In the genomic region with DNA sequence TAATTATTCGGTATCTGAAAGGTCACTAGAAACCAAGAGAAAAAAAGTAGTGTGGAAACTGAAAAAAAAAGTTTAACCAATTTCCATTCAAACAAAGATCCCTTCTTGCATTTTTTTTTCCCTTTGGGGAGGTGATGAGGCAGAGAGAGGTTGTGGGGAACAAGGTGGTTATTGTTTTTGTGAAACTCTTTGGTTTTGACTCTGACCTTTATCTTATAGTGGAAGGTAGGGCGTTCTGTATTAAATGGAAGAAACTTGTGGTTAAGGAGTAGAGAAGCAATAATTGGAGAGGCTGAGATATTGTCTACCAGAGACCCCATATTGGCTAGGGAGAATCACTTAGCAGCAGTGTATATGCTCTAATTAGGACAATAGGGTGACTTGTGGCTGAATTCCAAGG, we compare ENCODE assay signal across 21 cellular contexts.
A peak's percentile ranks its signal among the peaks of the same experiment; 100 is the strongest.
DNase-seq lines count a peak whose midpoint lies in the region; ATAC-seq and TF ChIP-seq lines count a peak whose summit lies in the region.
"Had no signal": no experiment of that assay in that cellular context is flagged by ENCODE, and none has a peak within 500 bp of the region (broad histone marks: within the 10 kb centered on the region; RNA-seq: fewer than 3 reads in every experiment).

No MANE protein-coding gene starts in this region.

- no peak overlapping the region for H3K27ac Mint-ChIP-seq in activated CD4-positive, alpha-beta T cell treated with anti-CD3 and anti-CD28 coated beads for 36 hours
- no peak overlapping the region for H3K27ac Mint-ChIP-seq in activated CD4-positive, alpha-beta T cell treated with anti-CD3 and anti-CD28 coated beads, Interleukin-2, amount 10 ng/mL, durations not matched to agents 7 days and 5 days
- H3K27ac Mint-ChIP-seq in MCF 10A (ENCODE audit: low read depth, unreplicated experiment) = peak overlapping the region; percentile 63
- H3K27ac Mint-ChIP-seq in stimulated activated naive CD8-positive, alpha-beta T cell treated with anti-CD3 and anti-CD28 coated beads, Interleukin-15, amount 100 ng/mL, for 72 hours = peak overlapping the region in 1 of 2 donors; percentile 14
- H3K27ac Mint-ChIP-seq: CD4-positive, alpha-beta memory T cell had no signal

- H3K27me3 ChIP-seq in breast epithelium (no peaks in the 10 kb centered on the region), mammary epithelial cell (ENCODE audit: insufficient read depth, low read length) (no peaks in the 10 kb centered on the region)
- H3K27me3 ChIP-seq: BLaER1 treated with 17β-estradiol and CSF1 and Interleukin-3, amounts not matched to agents 10 nM and 100 nM; Peyer's patch had no signal

- no peaks in the 10 kb centered on the region for H3K4me1 ChIP-seq in breast epithelium
- H3K4me1 ChIP-seq in mammary epithelial cell (ENCODE audit: insufficient read depth, low read length) = peaks cover 17% of the 10 kb centered on the region
- H3K4me1 ChIP-seq: HAP-1, Peyer's patch had no signal

- peak; percentile 58 for ATAC-seq in activated CD4-positive, alpha-beta T cell treated with anti-CD3 and anti-CD28 coated beads for 36 hours
- peak; percentile 64 for ATAC-seq in stimulated activated naive CD8-positive, alpha-beta T cell treated with anti-CD3 and anti-CD28 coated beads, Interleukin-15, amount 100 ng/mL, for 72 hours
- ATAC-seq in Right ventricle myocardium inferior = no peak

- H3K36me3 ChIP-seq in breast epithelium (no peaks in the 10 kb centered on the region), mammary epithelial cell (ENCODE audit: insufficient read depth, low read length) (no peaks in the 10 kb centered on the region)
- H3K36me3 ChIP-seq: BLaER1 treated with 17β-estradiol and CSF1 and Interleukin-3, amounts not matched to agents 10 nM and 100 nM; HAP-1; Peyer's patch had no signal

- no peaks in the 10 kb centered on the region for H4K20me1 ChIP-seq in mammary epithelial cell (ENCODE audit: insufficient read depth, low read length)
- H4K20me1 ChIP-seq: BLaER1 treated with 17β-estradiol and CSF1 and Interleukin-3, amounts not matched to agents 10 nM and 100 nM had no signal

- H3K9me3 ChIP-seq in breast epithelium = no peaks in the 10 kb centered on the region
- no peaks in the 10 kb centered on the region for H3K9me3 ChIP-seq in mammary epithelial cell (replicated peaks; ENCODE audit: insufficient read depth, low read length)
- H3K9me3 ChIP-seq: BLaER1 treated with 17β-estradiol and CSF1 and Interleukin-3, amounts not matched to agents 10 nM and 100 nM; HAP-1; Peyer's patch had no signal

- intact Hi-C loops in activated CD4-positive, alpha-beta T cell treated with anti-CD3 and anti-CD28 coated beads for 36 hours (cut with DNase I, micrococcal nuclease) = no loop called here
- intact Hi-C loops in MCF 10A (cut with micrococcal nuclease) (no loop called here), breast epithelium (cut with DNase I; ENCODE audit: low total_unique reads) (no loop called here), mammary epithelial cell (cut with micrococcal nuclease) (loop anchor here (5.0 kb wide), 1 partner anchor 645 kb away; no protein-coding TSS in a partner anchor), Right ventricle myocardium inferior (cut with DNase I) (no loop called here)

- in situ Hi-C loops in mammary epithelial cell (cut with MboI; ENCODE audit: low sequenced_read_pairs in 2 of 2) (no loop called here), GM13976 (cut with MboI; ENCODE audit: low sequenced_read_pairs, unreplicated experiment) (no loop called here)

- H3K4me3 Mint-ChIP-seq in activated CD4-positive, alpha-beta T cell treated with anti-CD3 and anti-CD28 coated beads for 36 hours = no peak overlapping the region
- no peak overlapping the region for H3K4me3 Mint-ChIP-seq in activated CD4-positive, alpha-beta T cell treated with anti-CD3 and anti-CD28 coated beads, Interleukin-2, amount 10 ng/mL, durations not matched to agents 7 days and 5 days
- no peak overlapping the region for H3K4me3 Mint-ChIP-seq in MCF 10A (ENCODE audit: unreplicated experiment)
- H3K4me3 Mint-ChIP-seq in stimulated activated naive CD8-positive, alpha-beta T cell treated with anti-CD3 and anti-CD28 coated beads, Interleukin-15, amount 100 ng/mL, for 72 hours = peak overlapping the region; percentile 13 to 51
- H3K4me3 Mint-ChIP-seq: CD4-positive, alpha-beta memory T cell had no signal

- peaks cover 43% of the 10 kb centered on the region for H3K4me1 Mint-ChIP-seq in activated CD4-positive, alpha-beta T cell treated with anti-CD3 and anti-CD28 coated beads for 36 hours
- peaks cover 5% of the 10 kb centered on the region for H3K4me1 Mint-ChIP-seq in activated CD4-positive, alpha-beta T cell treated with anti-CD3 and anti-CD28 coated beads, Interleukin-2, amount 10 ng/mL, durations not matched to agents 7 days and 5 days
- peaks cover 26% of the 10 kb centered on the region for H3K4me1 Mint-ChIP-seq in MCF 10A (ENCODE audit: insufficient read depth, unreplicated experiment)
- H3K4me1 Mint-ChIP-seq in stimulated activated naive CD8-positive, alpha-beta T cell treated with anti-CD3 and anti-CD28 coated beads, Interleukin-15, amount 100 ng/mL, for 72 hours = peaks cover 88% of the 10 kb centered on the region

- H3K4me2 ChIP-seq in mammary epithelial cell (ENCODE audit: insufficient read depth, low read depth, low read length) = peak overlapping the region; percentile 28
- H3K4me2 ChIP-seq: BLaER1 treated with 17β-estradiol and CSF1 and Interleukin-3, amounts not matched to agents 10 nM and 100 nM had no signal

- peaks cover 21% of the 10 kb centered on the region for H3K27me3 Mint-ChIP-seq in activated CD4-positive, alpha-beta T cell treated with anti-CD3 and anti-CD28 coated beads for 36 hours
- peaks cover 14% of the 10 kb centered on the region for H3K27me3 Mint-ChIP-seq in activated CD4-positive, alpha-beta T cell treated with anti-CD3 and anti-CD28 coated beads, Interleukin-2, amount 10 ng/mL, durations not matched to agents 7 days and 5 days
- H3K27me3 Mint-ChIP-seq in MCF 10A (ENCODE audit: insufficient read depth, unreplicated experiment) = no peaks in the 10 kb centered on the region
- H3K27me3 Mint-ChIP-seq in stimulated activated naive CD8-positive, alpha-beta T cell treated with anti-CD3 and anti-CD28 coated beads, Interleukin-15, amount 100 ng/mL, for 72 hours = peaks cover 9% of the 10 kb centered on the region

- H3K4me3 ChIP-seq in breast epithelium = no peak overlapping the region
- no peak overlapping the region for H3K4me3 ChIP-seq in mammary epithelial cell (replicated peaks in 1 of 3; ENCODE audit: insufficient read depth in 1 of 3, low read depth in 2 of 3, low read length in 3 of 3)
- H3K4me3 ChIP-seq: BLaER1 treated with 17β-estradiol and CSF1 and Interleukin-3, amounts not matched to agents 10 nM and 100 nM; HAP-1; Peyer's patch had no signal

- 21% methylated on average over 2 of the region's 2 CpGs for WGBS in mammary epithelial cell (ENCODE audit: low coverage, missing lambda C conversion rate)

- CTCF ChIA-PET in activated CD4-positive, alpha-beta T cell treated with anti-CD3 and anti-CD28 coated beads for 36 hours (lab: Charles Lee) = interaction anchor here (1.0 to 3.0 kb wide), 5 partner anchors 8 to 35 kb away, joined by 3 to 16 read pairs (median 4); no protein-coding TSS in a partner anchor
- CTCF ChIA-PET in activated CD4-positive, alpha-beta T cell treated with anti-CD3 and anti-CD28 coated beads, Interleukin-2, amount 10 ng/mL, durations not matched to agents 7 days and 5 days (lab: Charles Lee) = interaction anchor here (0.7 to 1.4 kb wide), 3 partner anchors 18 to 83 kb away, joined by 3 to 4 read pairs (median 3); no protein-coding TSS in a partner anchor
- CTCF ChIA-PET in MCF 10A (lab: Yijun Ruan, JAX) (interaction anchor here (0.5 to 2.4 kb wide), 6 partner anchors 13 to 741 kb away, joined by 3 to 18 read pairs (median 4); no protein-coding TSS in a partner anchor), mammary epithelial cell (lab: Charles Lee; ENCODE audit: low non-redundant PET) (no interaction called here)

- POLR2A ChIA-PET in activated CD4-positive, alpha-beta T cell treated with anti-CD3 and anti-CD28 coated beads for 36 hours (lab: Charles Lee) = no interaction called here
- POLR2A ChIA-PET in activated CD4-positive, alpha-beta T cell treated with anti-CD3 and anti-CD28 coated beads, Interleukin-2, amount 10 ng/mL, durations not matched to agents 7 days and 5 days (lab: Charles Lee) = interaction anchor here (0.5 kb wide), 1 partner anchor 1149 kb away, joined by 4 read pairs; no protein-coding TSS in a partner anchor
- POLR2A ChIA-PET in MCF 10A (lab: Yijun Ruan, JAX) = interaction anchor here (0.6 to 2.1 kb wide), 5 partner anchors 9 to 102 kb away, joined by 3 to 5 read pairs (median 4); no protein-coding TSS in a partner anchor

- H3K9ac ChIP-seq in mammary epithelial cell (ENCODE audit: insufficient read depth, low read length) = no peak overlapping the region
- H3K9ac ChIP-seq: BLaER1 treated with 17β-estradiol and CSF1 and Interleukin-3, amounts not matched to agents 10 nM and 100 nM had no signal

- no peak for TF ChIP-seq POLR2A in breast epithelium (IDR thresholded peaks at IDR 0.05)

- dilution Hi-C loops in mammary epithelial cell (cut with HindIII; ENCODE audit: low sequenced_read_pairs) = loop anchor here (25.0 kb wide), 1 partner anchor 650 kb away; no protein-coding TSS in a partner anchor

- H3K27ac ChIP-seq in breast epithelium (no peak overlapping the region), mammary epithelial cell (ENCODE audit: insufficient read depth, low read depth, low read length) (no peak overlapping the region)
- H3K27ac ChIP-seq: 22Rv1; BLaER1 treated with 17β-estradiol and CSF1 and Interleukin-3, amounts not matched to agents 10 nM and 100 nM; Peyer's patch had no signal

- DNase-seq in activated CD4-positive, alpha-beta T cell treated with anti-CD3 and anti-CD28 coated beads for 36 hours = no peak
- DNase-seq in activated CD4-positive, alpha-beta T cell treated with anti-CD3 and anti-CD28 coated beads, Interleukin-2, amount 10 ng/mL, durations not matched to agents 7 days and 5 days = no peak
- DNase-seq in MCF 10A (ENCODE audit: unreplicated experiment) (no peak), breast epithelium (ENCODE audit: low spot score in 2 of 2) (no peak), mammary epithelial cell (peak; percentile 51), GM13976 (ENCODE audit: low spot score) (no peak), Right ventricle myocardium inferior (ENCODE audit: missing footprints) (no peak)
- DNase-seq in stimulated activated naive CD8-positive, alpha-beta T cell treated with anti-CD3 and anti-CD28 coated beads, Interleukin-15, amount 100 ng/mL, for 72 hours = no peak
- DNase-seq: Calu3; CD4-positive, alpha-beta memory T cell; DMS153; KG1; NCI-H1092 treated with DMSO at 0.1 percent for 48 hours; NCI-H146; NCI-H2029; NCI-H524; NCI-H774; Peyer's patch had no signal

- no TSS peak for BruUV-seq in MCF 10A (replicated peaks; lab: Mats Ljungman, UMichigan)
- BruUV-seq in mammary epithelial cell (replicated peaks; lab: Mats Ljungman, UMichigan) = no TSS peak

- H2AFZ ChIP-seq in mammary epithelial cell (ENCODE audit: low read depth, low read length) = no peak overlapping the region

- no peaks in the 10 kb centered on the region for H3K9me3 Mint-ChIP-seq in activated CD4-positive, alpha-beta T cell treated with anti-CD3 and anti-CD28 coated beads for 36 hours (ENCODE audit: low read depth)
- peaks cover 2% of the 10 kb centered on the region for H3K9me3 Mint-ChIP-seq in activated CD4-positive, alpha-beta T cell treated with anti-CD3 and anti-CD28 coated beads, Interleukin-2, amount 10 ng/mL, durations not matched to agents 7 days and 5 days
- H3K9me3 Mint-ChIP-seq in MCF 10A (ENCODE audit: unreplicated experiment) = no peaks in the 10 kb centered on the region
- no peaks in the 10 kb centered on the region for H3K9me3 Mint-ChIP-seq in stimulated activated naive CD8-positive, alpha-beta T cell treated with anti-CD3 and anti-CD28 coated beads, Interleukin-15, amount 100 ng/mL, for 72 hours
- H3K9me3 Mint-ChIP-seq: CD4-positive, alpha-beta memory T cell had no signal

- no peak for TF ChIP-seq CTCF in MCF 10A (IDR thresholded peaks at IDR 0.05; ENCODE audit: unreplicated experiment)
- TF ChIP-seq CTCF in breast epithelium (IDR thresholded peaks at IDR 0.05) = no peak
- no peak for TF ChIP-seq CTCF in mammary epithelial cell (conservative IDR thresholded peaks at IDR 0.05 in 1 of 2, IDR thresholded peaks at IDR 0.05 in 1 of 2; ENCODE audit: extremely low read depth in 1 of 2, insufficient read depth in 1 of 2, low read depth in 1 of 2, low read length in 2 of 2)
- no peak for TF ChIP-seq CTCF in GM13976 (IDR thresholded peaks at IDR 0.05; ENCODE audit: borderline replicate concordance, control extremely low read depth, extremely low read depth, insufficient read depth, missing control alignments)

- H3K36me3 Mint-ChIP-seq in activated CD4-positive, alpha-beta T cell treated with anti-CD3 and anti-CD28 coated beads for 36 hours (ENCODE audit: low read depth) = no peaks in the 10 kb centered on the region
- no peaks in the 10 kb centered on the region for H3K36me3 Mint-ChIP-seq in activated CD4-positive, alpha-beta T cell treated with anti-CD3 and anti-CD28 coated beads, Interleukin-2, amount 10 ng/mL, durations not matched to agents 7 days and 5 days (ENCODE audit: low read depth)
- H3K36me3 Mint-ChIP-seq in MCF 10A (ENCODE audit: insufficient read depth, unreplicated experiment) = no peaks in the 10 kb centered on the region
- H3K36me3 Mint-ChIP-seq: CD4-positive, alpha-beta memory T cell had no signal

- no peaks in the 10 kb centered on the region for H3K79me2 ChIP-seq in mammary epithelial cell (ENCODE audit: insufficient read depth, low read length)

Comparison
In these comparisons a context has a peak if more than half of its experiments do, and no peak if none do; other contexts are left out.
1. H3K4me3 Mint-ChIP-seq: peak in stimulated activated naive CD8-positive, alpha-beta T cell treated with anti-CD3 and anti-CD28 coated beads, Interleukin-15, amount 100 ng/mL, for 72 hours (2 of 2); none in activated CD4-positive, alpha-beta T cell treated with anti-CD3 and anti-CD28 coated beads for 36 hours (single experiment), activated CD4-positive, alpha-beta T cell treated with anti-CD3 and anti-CD28 coated beads, Interleukin-2, amount 10 ng/mL, durations not matched to agents 7 days and 5 days (single experiment) and MCF 10A (single experiment).